In genomic region chr12:24921251-24922038, GRCh38 we compare ENCODE assay signal across 17 cellular contexts. TPM values are rescaled to one million over a fixed set of nuclear protein-coding genes. Genes with fewer than 3 reads are reported as not detected.
A peak's percentile ranks its signal among the peaks of the same experiment; 100 is the strongest.
DNase-seq lines count a peak whose midpoint lies in the region; ATAC-seq and TF ChIP-seq lines count a peak whose summit lies in the region.
"Had no signal": no experiment of that assay in that cellular context is flagged by ENCODE, and none has a peak within 500 bp of the region (broad histone marks: within the 10 kb centered on the region; RNA-seq: fewer than 3 reads in every experiment).

No MANE protein-coding gene starts in this region.

- POLR2A ChIA-PET in activated CD4-positive, alpha-beta T cell treated with anti-CD3 and anti-CD28 coated beads for 36 hours (lab: Charles Lee) = interaction anchor here (1.1 kb wide), 1 partner anchor 82 kb away, joined by 3 read pairs; no protein-coding TSS in a partner anchor

- CTCF ChIA-PET in activated CD4-positive, alpha-beta T cell treated with anti-CD3 and anti-CD28 coated beads for 36 hours (lab: Charles Lee) = interaction anchor here (1.0 to 2.3 kb wide), 2 partner anchors 70 to 466 kb away, joined by 3 to 8 read pairs; no protein-coding TSS in a partner anchor

- intact Hi-C loops in activated CD4-positive, alpha-beta T cell treated with anti-CD3 and anti-CD28 coated beads for 36 hours (cut with DNase I, micrococcal nuclease) = loop anchor here in 1 of 2 experiments (1.0 to 5.0 kb wide), 2 partner anchors 27 to 131 kb away; a partner anchor contains a TSS
- intact Hi-C loops in activated T-helper 2 cell treated with anti-CD3 and anti-CD28 coated beads, Interferon-gamma antibody, Interleukin-2, Interleukin-4, amounts not matched to agents 10 μg/mL and 5 μg/mL and 100 μg/mL, durations not matched to agents 14 hours and 24 hours and 36 hours (cut with micrococcal nuclease) = no loop called here

- H3K27ac ChIP-seq in RWPE2 (ENCODE audit: poor library complexity, severe bottlenecking) (no peak overlapping the region), osteoblast (ENCODE audit: low read depth, low read length) (peak overlapping the region; percentile 69)
- H3K27ac ChIP-seq: A549, heart right ventricle, KMS-11, vagina had no signal

- H3K36me3 Mint-ChIP-seq in activated CD4-positive, alpha-beta T cell treated with anti-CD3 and anti-CD28 coated beads for 36 hours (ENCODE audit: low read depth) = peaks cover 1% of the 10 kb centered on the region
- H3K36me3 Mint-ChIP-seq in activated T-helper 2 cell treated with anti-CD3 and anti-CD28 coated beads, Interferon-gamma antibody, Interleukin-2, Interleukin-4, amounts not matched to agents 10 μg/mL and 5 μg/mL and 100 μg/mL, durations not matched to agents 14 hours and 24 hours and 36 hours (ENCODE audit: low read depth) = no peaks in the 10 kb centered on the region

- H3K79me2 ChIP-seq in osteoblast (ENCODE audit: insufficient read depth, low read length) = peaks cover 72% of the 10 kb centered on the region

- H3K27me3 Mint-ChIP-seq in activated CD4-positive, alpha-beta T cell treated with anti-CD3 and anti-CD28 coated beads for 36 hours = peaks cover 8% of the 10 kb centered on the region
- peaks cover 20% of the 10 kb centered on the region for H3K27me3 Mint-ChIP-seq in activated T-helper 2 cell treated with anti-CD3 and anti-CD28 coated beads, Interferon-gamma antibody, Interleukin-2, Interleukin-4, amounts not matched to agents 10 μg/mL and 5 μg/mL and 100 μg/mL, durations not matched to agents 14 hours and 24 hours and 36 hours (ENCODE audit: low read depth)
- H3K27me3 Mint-ChIP-seq: activated CD4-positive, alpha-beta T cell treated with anti-CD3 and anti-CD28 coated beads, Interleukin-2, amount 10 ng/mL, durations not matched to agents 7 days and 5 days had no signal

- no peaks in the 10 kb centered on the region for H3K9me3 ChIP-seq in RWPE2 (ENCODE audit: severe bottlenecking)
- H3K9me3 ChIP-seq in osteoblast (ENCODE audit: low read depth, low read length) = no peaks in the 10 kb centered on the region
- H3K9me3 ChIP-seq: A549, heart right ventricle, vagina had no signal

- H3K4me3 ChIP-seq in RWPE2 (ENCODE audit: severe bottlenecking) (no peak overlapping the region), osteoblast (ENCODE audit: insufficient read depth, low read length) (no peak overlapping the region)
- H3K4me3 ChIP-seq: A549, heart right ventricle, vagina had no signal

- no peak overlapping the region for H3K4me2 ChIP-seq in osteoblast (ENCODE audit: insufficient read depth, low read length)
- H3K4me2 ChIP-seq: A549, KMS-11 had no signal

- H3K4me1 ChIP-seq in RWPE2 (ENCODE audit: insufficient read depth, poor library complexity, severe bottlenecking) (peaks cover 13% of the 10 kb centered on the region), osteoblast (ENCODE audit: insufficient read depth, low read length) (peaks cover 18% of the 10 kb centered on the region)
- H3K4me1 ChIP-seq: A549, vagina had no signal

- no peaks in the 10 kb centered on the region for H3K36me3 ChIP-seq in RWPE2 (ENCODE audit: low read depth)
- H3K36me3 ChIP-seq in osteoblast (ENCODE audit: insufficient read depth, low read length) = no peaks in the 10 kb centered on the region
- H3K36me3 ChIP-seq: heart right ventricle, vagina had no signal

- TF ChIP-seq CTCF in RWPE2 (IDR thresholded peaks at IDR 0.05; ENCODE audit: poor library complexity, severe bottlenecking) (no peak), osteoblast (IDR thresholded peaks at IDR 0.05; ENCODE audit: extremely low read depth, low read depth, low read length) (no peak)

- H4K20me1 ChIP-seq in osteoblast (ENCODE audit: insufficient read depth, low read length) = peaks cover 10% of the 10 kb centered on the region

- H3K27me3 ChIP-seq in RWPE2 (ENCODE audit: insufficient read depth, poor library complexity, severe bottlenecking) = no peaks in the 10 kb centered on the region
- H3K27me3 ChIP-seq in osteoblast (ENCODE audit: insufficient read depth, low read length) = no peaks in the 10 kb centered on the region
- H3K27me3 ChIP-seq: heart right ventricle, vagina had no signal

- no peak for DNase-seq in activated CD4-positive, alpha-beta T cell treated with anti-CD3 and anti-CD28 coated beads for 36 hours
- DNase-seq in activated CD4-positive, alpha-beta T cell treated with anti-CD3 and anti-CD28 coated beads for 1 hour = no peak
- no peak for DNase-seq in RWPE2 (ENCODE audit: low spot score)
- peak; percentile 85 for DNase-seq in dermis blood vessel endothelial cell
- DNase-seq in osteoblast (ENCODE audit: insufficient read length, low spot score, missing footprints) = peak; percentile 88
- DNase-seq in activated T-helper 2 cell treated with anti-CD3 and anti-CD28 coated beads, Interferon-gamma antibody, Interleukin-2, Interleukin-4, amounts not matched to agents 10 μg/mL and 5 μg/mL and 100 μg/mL, durations not matched to agents 14 hours and 24 hours and 36 hours (ENCODE audit: low spot score) = no peak
- DNase-seq in epidermal melanocyte (ENCODE audit: insufficient read length, low spot score) = no peak
- DNase-seq: activated CD4-positive, alpha-beta T cell treated with anti-CD3 and anti-CD28 coated beads, Interleukin-2, amount 10 ng/mL, durations not matched to agents 7 days and 5 days; activated naive CD4-positive, alpha-beta T cell treated with Interleukin-2 at 50 U/mL for 16 hours; effector memory CD4-positive, alpha-beta T cell; heart right ventricle; NCI-H2107; SW 1271 had no signal

- ATAC-seq in activated CD4-positive, alpha-beta T cell treated with anti-CD3 and anti-CD28 coated beads for 36 hours = peak; percentile 50
- ATAC-seq in RWPE2 (ENCODE audit: low read depth) = 0 out of 3 replicates have a peak, but pooled peaks have one; percentile 36
- no peak for ATAC-seq in GM21528 (IDR thresholded peaks at IDR 0.05; ENCODE audit: low FRiP score, unreplicated experiment)
- ATAC-seq: A549, heart right ventricle had no signal

- H2AFZ ChIP-seq in osteoblast (ENCODE audit: low read length) = no peak overlapping the region

- H3K4me3 Mint-ChIP-seq in activated CD4-positive, alpha-beta T cell treated with anti-CD3 and anti-CD28 coated beads for 36 hours = no peak overlapping the region
- H3K4me3 Mint-ChIP-seq in activated T-helper 2 cell treated with anti-CD3 and anti-CD28 coated beads, Interferon-gamma antibody, Interleukin-2, Interleukin-4, amounts not matched to agents 10 μg/mL and 5 μg/mL and 100 μg/mL, durations not matched to agents 14 hours and 24 hours and 36 hours (ENCODE audit: low read depth) = no peak overlapping the region
- H3K4me3 Mint-ChIP-seq: activated CD4-positive, alpha-beta T cell treated with anti-CD3 and anti-CD28 coated beads, Interleukin-2, amount 10 ng/mL, durations not matched to agents 7 days and 5 days had no signal

- peak overlapping the region; percentile 71 for H3K27ac Mint-ChIP-seq in activated CD4-positive, alpha-beta T cell treated with anti-CD3 and anti-CD28 coated beads for 36 hours
- H3K27ac Mint-ChIP-seq in activated T-helper 2 cell treated with anti-CD3 and anti-CD28 coated beads, Interferon-gamma antibody, Interleukin-2, Interleukin-4, amounts not matched to agents 10 μg/mL and 5 μg/mL and 100 μg/mL, durations not matched to agents 14 hours and 24 hours and 36 hours = no peak overlapping the region
- H3K27ac Mint-ChIP-seq: activated CD4-positive, alpha-beta T cell treated with anti-CD3 and anti-CD28 coated beads, Interleukin-2, amount 10 ng/mL, durations not matched to agents 7 days and 5 days had no signal

- H3K9me3 Mint-ChIP-seq in activated CD4-positive, alpha-beta T cell treated with anti-CD3 and anti-CD28 coated beads for 36 hours (ENCODE audit: low read depth) = peaks cover 3% of the 10 kb centered on the region
- no peaks in the 10 kb centered on the region for H3K9me3 Mint-ChIP-seq in activated T-helper 2 cell treated with anti-CD3 and anti-CD28 coated beads, Interferon-gamma antibody, Interleukin-2, Interleukin-4, amounts not matched to agents 10 μg/mL and 5 μg/mL and 100 μg/mL, durations not matched to agents 14 hours and 24 hours and 36 hours

- H3K4me1 Mint-ChIP-seq in activated CD4-positive, alpha-beta T cell treated with anti-CD3 and anti-CD28 coated beads for 36 hours = peaks cover 41% of the 10 kb centered on the region
- peaks cover 28% of the 10 kb centered on the region for H3K4me1 Mint-ChIP-seq in activated T-helper 2 cell treated with anti-CD3 and anti-CD28 coated beads, Interferon-gamma antibody, Interleukin-2, Interleukin-4, amounts not matched to agents 10 μg/mL and 5 μg/mL and 100 μg/mL, durations not matched to agents 14 hours and 24 hours and 36 hours (ENCODE audit: low read depth)

RNA-seq across cellular contexts. Expression of gene BCAT1, which starts 27.5 kb away (rescaled TPM):
- total RNA-seq in activated CD4-positive, alpha-beta T cell treated with anti-CD3 and anti-CD28 coated beads for 36 hours = 10 to 100 TPM; 27.9 to 40.0 TPM
- total RNA-seq in dermis blood vessel endothelial cell (103 and 166 TPM in 2 replicates), osteoblast (239 and 273 TPM in 2 replicates)
- 12.7 and 12.9 TPM in 2 replicates for total RNA-seq in activated T-helper 2 cell treated with anti-CD3 and anti-CD28 coated beads, Interferon-gamma antibody, Interleukin-2, Interleukin-4, amounts not matched to agents 10 μg/mL and 5 μg/mL and 100 μg/mL, durations not matched to agents 14 hours and 24 hours and 36 hours

Comparison
In these comparisons a context has a peak if more than half of its experiments do, and no peak if none do; other contexts are left out.
1. DNase-seq: peak in dermis blood vessel endothelial cell (single experiment) and osteoblast (single experiment); none in activated CD4-positive, alpha-beta T cell treated with anti-CD3 and anti-CD28 coated beads for 36 hours (single experiment), activated CD4-positive, alpha-beta T cell treated with anti-CD3 and anti-CD28 coated beads for 1 hour (single experiment), RWPE2 (single experiment), activated T-helper 2 cell treated with anti-CD3 and anti-CD28 coated beads, Interferon-gamma antibody, Interleukin-2, Interleukin-4, amounts not matched to agents 10 μg/mL and 5 μg/mL and 100 μg/mL, durations not matched to agents 14 hours and 24 hours and 36 hours (single experiment) and epidermal melanocyte (single experiment).